8 cellular contexts compared by ENCODE assay signal in the genomic region with DNA sequence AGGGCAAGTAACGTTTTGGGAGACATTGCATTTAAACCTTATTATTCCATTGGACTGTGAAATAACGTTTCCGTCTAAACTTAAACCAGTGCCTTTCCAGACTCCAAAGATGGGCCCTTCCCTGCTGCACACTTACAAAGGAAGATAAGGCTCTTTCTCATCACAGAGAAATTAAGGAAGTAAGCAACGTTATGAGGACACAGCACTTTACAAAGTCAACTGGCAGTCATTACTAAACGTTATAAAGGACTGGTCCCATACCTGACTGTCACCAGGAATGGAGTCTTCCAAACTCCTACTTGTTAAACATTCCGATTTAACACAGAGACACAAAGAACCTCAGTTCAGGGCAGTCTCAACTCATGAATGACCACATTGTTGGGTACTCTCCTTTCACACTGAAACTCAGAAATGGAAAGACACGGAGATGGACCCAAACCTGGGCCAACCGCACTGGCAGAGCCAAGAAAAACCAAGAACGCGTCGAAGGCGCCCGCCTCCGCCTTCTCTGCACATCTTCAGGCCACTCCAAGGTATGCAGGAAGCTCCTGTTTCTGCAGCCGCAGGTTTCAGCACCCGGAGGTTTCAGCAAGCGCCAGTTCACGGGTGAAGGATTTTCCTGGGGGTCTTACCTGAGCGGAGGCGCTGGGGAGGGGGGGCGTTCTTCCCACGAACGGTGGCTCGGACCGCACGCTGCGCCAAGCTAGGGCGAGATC. TPM values are rescaled to one million over a fixed set of nuclear protein-coding genes. Genes with fewer than 3 reads are reported as not detected.
A peak's percentile ranks its signal among the peaks of the same experiment; 100 is the strongest.
DNase-seq lines count a peak whose midpoint lies in the region; ATAC-seq and TF ChIP-seq lines count a peak whose summit lies in the region.

No MANE protein-coding gene starts in this region.

- H3K27ac ChIP-seq in DOHH2 (ENCODE audit: low read depth, low read length) = peak overlapping the region; percentile 40
- peak overlapping the region; percentile 88 to 94 for H3K27ac ChIP-seq in uterus

- H3K4me2 ChIP-seq in DOHH2 (ENCODE audit: low read length) = peak overlapping the region; percentile 68

- H3K9me3 Mint-ChIP-seq in T-helper 1 cell treated with Interleukin-12 subunit alpha and Interleukin-12 subunit beta and Interleukin-4 antibody, amounts not matched to agents 30 μg/mL and 1 μg/mL, for 36 hours = no peaks in the 10 kb centered on the region
- no peaks in the 10 kb centered on the region for H3K9me3 Mint-ChIP-seq in endothelial cell (ENCODE audit: unreplicated experiment)

- peak; percentile 2 for ATAC-seq in GM21367 (IDR thresholded peaks at IDR 0.05; ENCODE audit: unreplicated experiment)
- peak; percentile 15 for ATAC-seq in mucosa of descending colon

- H3K27me3 ChIP-seq in DOHH2 (ENCODE audit: control insufficient read depth, low read length) = no peaks in the 10 kb centered on the region
- H3K27me3 ChIP-seq in uterus = no peaks in the 10 kb centered on the region

- no peaks in the 10 kb centered on the region for H3K27me3 Mint-ChIP-seq in T-helper 1 cell treated with Interleukin-12 subunit alpha and Interleukin-12 subunit beta and Interleukin-4 antibody, amounts not matched to agents 30 μg/mL and 1 μg/mL, for 36 hours (ENCODE audit: low read depth)
- peaks cover 9% of the 10 kb centered on the region for H3K27me3 Mint-ChIP-seq in endothelial cell (ENCODE audit: unreplicated experiment)

- H3K4me3 Mint-ChIP-seq in T-helper 1 cell treated with Interleukin-12 subunit alpha and Interleukin-12 subunit beta and Interleukin-4 antibody, amounts not matched to agents 30 μg/mL and 1 μg/mL, for 36 hours = peak overlapping the region; percentile 91
- peak overlapping the region; percentile 95 for H3K4me3 Mint-ChIP-seq in endothelial cell (ENCODE audit: unreplicated experiment)

- TF ChIP-seq CTCF in DOHH2 (IDR thresholded peaks at IDR 0.05; ENCODE audit: low read depth, low read length, poor library complexity, severe bottlenecking) = no peak
- TF ChIP-seq CTCF in endothelial cell (IDR thresholded peaks at IDR 0.05; ENCODE audit: unreplicated experiment) = no peak
- no peak for TF ChIP-seq CTCF in mucosa of descending colon (IDR thresholded peaks at IDR 0.05)
- TF ChIP-seq CTCF in uterus (IDR thresholded peaks at IDR 0.05) = no peak

- intact Hi-C loops in mucosa of descending colon (cut with DNase I, micrococcal nuclease) = no loop called here
- intact Hi-C loops in uterus (cut with DNase I; ENCODE audit: low total_unique reads) = no loop called here
- intact Hi-C loops in posterior vena cava (cut with DNase I) = loop anchor here in 1 of 2 donors (5.0 kb wide), 1 partner anchor 1708 kb away; no protein-coding TSS in a partner anchor

- peak overlapping the region; percentile 82 for H3K27ac Mint-ChIP-seq in T-helper 1 cell treated with Interleukin-12 subunit alpha and Interleukin-12 subunit beta and Interleukin-4 antibody, amounts not matched to agents 30 μg/mL and 1 μg/mL, for 36 hours
- peak overlapping the region; percentile 27 for H3K27ac Mint-ChIP-seq in endothelial cell (ENCODE audit: unreplicated experiment)

- H3K9me3 ChIP-seq in DOHH2 (ENCODE audit: control insufficient read depth, insufficient read depth, low read length) (no peaks in the 10 kb centered on the region), mucosa of descending colon (no peaks in the 10 kb centered on the region), uterus (no peaks in the 10 kb centered on the region)

- TF ChIP-seq POLR2A in uterus (IDR thresholded peaks at IDR 0.05) = no peak

- H3K4me1 ChIP-seq in DOHH2 (ENCODE audit: control insufficient read depth, low read length) = peaks cover 34% of the 10 kb centered on the region
- peaks cover 7% of the 10 kb centered on the region for H3K4me1 ChIP-seq in mucosa of descending colon (ENCODE audit: low read depth)
- H3K4me1 ChIP-seq in uterus = no peaks in the 10 kb centered on the region

- no peaks in the 10 kb centered on the region for H3K9me2 ChIP-seq in DOHH2 (replicated peaks; ENCODE audit: control insufficient read depth, low read length)

- H3K4me3 ChIP-seq in DOHH2 (ENCODE audit: low read length) (peak overlapping the region; percentile 79), mucosa of descending colon (peak overlapping the region; percentile 86), uterus (peak overlapping the region; percentile 72 to 91)

- H3K36me3 ChIP-seq in DOHH2 (ENCODE audit: control insufficient read depth, low read length) (peaks cover 3% of the 10 kb centered on the region), mucosa of descending colon (ENCODE audit: low read depth) (no peaks in the 10 kb centered on the region), uterus (no peaks in the 10 kb centered on the region)

- H3K4me1 Mint-ChIP-seq in T-helper 1 cell treated with Interleukin-12 subunit alpha and Interleukin-12 subunit beta and Interleukin-4 antibody, amounts not matched to agents 30 μg/mL and 1 μg/mL, for 36 hours (ENCODE audit: low read depth) = peaks cover 25% of the 10 kb centered on the region
- H3K4me1 Mint-ChIP-seq in endothelial cell (ENCODE audit: unreplicated experiment) = peaks cover 54% of the 10 kb centered on the region

- peaks cover 53% of the 10 kb centered on the region for H3K79me2 ChIP-seq in DOHH2 (ENCODE audit: control insufficient read depth, low read length)

- peaks cover 8% of the 10 kb centered on the region for H3K36me3 Mint-ChIP-seq in T-helper 1 cell treated with Interleukin-12 subunit alpha and Interleukin-12 subunit beta and Interleukin-4 antibody, amounts not matched to agents 30 μg/mL and 1 μg/mL, for 36 hours (ENCODE audit: low read depth)
- H3K36me3 Mint-ChIP-seq in endothelial cell (ENCODE audit: low read depth, unreplicated experiment) = peaks cover 36% of the 10 kb centered on the region

- no peaks in the 10 kb centered on the region for H4K20me1 ChIP-seq in DOHH2 (ENCODE audit: control insufficient read depth, insufficient read depth, low read depth, low read length)

- H3F3A ChIP-seq in DOHH2 (ENCODE audit: control insufficient read depth, insufficient read depth) = no peaks in the 10 kb centered on the region

- DNase-seq in HT1080 (ENCODE audit: low read depth) = peak; percentile 37
- no peak for DNase-seq in endothelial cell (ENCODE audit: low spot score)
- DNase-seq in mucosa of descending colon = no peak
- DNase-seq in uterus = peak in 1 of 2 donors; percentile 43
- no peak for DNase-seq in posterior vena cava (ENCODE audit: low spot score)

RNA-seq across cellular contexts. Expression of a gene that starts 0.7 kb away (rescaled TPM):
- total RNA-seq in HT1080 (2014; rRNA removed; shearing (Covaris generic)) = 39.6 and 48.9 TPM in 2 replicates
- polyA plus RNA-seq in HT1080 (2015; cell fraction: cytosol; rRNA removed) = 43.8 and 52.6 TPM in 2 replicates
- 80.2 and 85.3 TPM in 2 replicates for polyA plus RNA-seq in HT1080 (2015; cell fraction: nucleus; rRNA removed)
- 450 TPM for total RNA-seq in endothelial cell (ENCODE audit: unreplicated experiment)
- total RNA-seq in mucosa of descending colon = 10 to 100 TPM; 20.3 to 26.8 (median 20.7) TPM
- total RNA-seq in uterus = 10 to 100 TPM; 17.4 to 81.8 (median 25.9) TPM
- 10 to 100 TPM; 31.6 to 32.5 TPM for total RNA-seq in posterior vena cava
